Comparison of ENCODE assay signal across 12 cellular contexts in the genomic region with DNA sequence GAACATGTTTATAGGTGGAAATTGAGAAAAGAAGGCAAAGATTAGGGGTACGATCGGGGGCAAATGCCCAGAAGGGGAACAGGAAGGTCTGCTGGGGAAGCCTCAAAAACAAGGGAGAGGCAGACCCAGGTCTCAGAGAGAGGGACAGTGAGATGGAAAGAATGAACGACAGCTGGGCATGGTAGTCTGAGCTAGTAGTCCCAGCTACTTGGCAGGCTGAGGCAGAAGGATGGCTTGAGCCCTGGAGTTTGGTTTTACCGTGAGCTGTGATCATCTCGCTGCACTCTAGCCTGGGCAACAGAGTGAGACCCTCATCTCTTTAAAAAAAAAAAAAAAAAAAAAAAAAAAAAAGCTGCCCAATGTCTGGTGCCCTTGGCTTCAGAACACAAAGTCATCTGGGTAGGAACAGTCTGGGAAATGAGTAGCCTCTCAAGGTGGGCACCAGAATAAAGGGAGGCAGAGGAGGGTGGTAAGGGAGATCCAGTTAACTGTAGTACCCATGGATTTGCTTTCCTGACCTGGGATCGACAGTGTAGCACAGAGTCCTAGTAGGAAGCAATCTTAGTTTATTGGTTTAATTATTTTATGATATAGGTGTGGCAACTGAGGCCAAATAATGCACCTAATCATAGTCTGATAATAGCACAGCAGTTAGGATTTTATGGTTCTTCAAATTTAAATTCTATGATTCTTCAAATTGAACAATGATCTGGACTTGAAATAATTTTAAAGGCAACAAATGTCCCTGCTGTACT. TPM values are rescaled to one million over a fixed set of nuclear protein-coding genes. Genes with fewer than 3 reads are reported as not detected.
DNase-seq lines count a peak whose midpoint lies in the region; ATAC-seq and TF ChIP-seq lines count a peak whose summit lies in the region.
"Had no signal": no experiment of that assay in that cellular context is flagged by ENCODE, and none has a peak within 500 bp of the region (broad histone marks: within the 10 kb centered on the region; RNA-seq: fewer than 3 reads in every experiment).

No MANE protein-coding gene starts in this region.

- H3K27ac ChIP-seq in HEK293 (ENCODE audit: extremely low read depth, low read depth, low read length) (no peak overlapping the region), neural progenitor cell (no peak overlapping the region), mammary epithelial cell (ENCODE audit: insufficient read depth, low read depth, low read length) (no peak overlapping the region)
- H3K27ac ChIP-seq: thoracic aorta had no signal

- H2AFZ ChIP-seq in neural progenitor cell (replicated peaks) = no peak overlapping the region
- no peak overlapping the region for H2AFZ ChIP-seq in mammary epithelial cell (ENCODE audit: low read depth, low read length)

- dilution Hi-C loops in mammary epithelial cell (cut with HindIII; ENCODE audit: low sequenced_read_pairs) = loop anchor here (5.0 to 10.0 kb wide), 2 partner anchors 311 to 539 kb away; no protein-coding TSS in a partner anchor

- POLR2A ChIA-PET in HEK293 (lab: Yijun Ruan, JAX) = interaction anchor here (0.7 kb wide), 1 partner anchor 41 kb away, joined by 5 read pairs; no protein-coding TSS in a partner anchor

- no TSS peak for BruUV-seq in mammary epithelial cell (replicated peaks; lab: Mats Ljungman, UMichigan)

- H3K4me3 ChIP-seq in HEK293 (ENCODE audit: low read depth, low read length) = no peak overlapping the region
- no peak overlapping the region for H3K4me3 ChIP-seq in neural progenitor cell
- H3K4me3 ChIP-seq in mammary epithelial cell (replicated peaks in 1 of 3; ENCODE audit: insufficient read depth in 1 of 3, low read depth in 2 of 3, low read length in 3 of 3) = no peak overlapping the region
- H3K4me3 ChIP-seq: thoracic aorta had no signal

- peaks cover 60% of the 10 kb centered on the region for H3K4me1 Mint-ChIP-seq in T-helper 1 cell treated with Interleukin-12 subunit alpha and Interleukin-12 subunit beta and Interleukin-4 antibody, amounts not matched to agents 30 μg/mL and 1 μg/mL, for 36 hours (ENCODE audit: low read depth)
- peaks cover 24% of the 10 kb centered on the region for H3K4me1 Mint-ChIP-seq in activated T-helper 17 cell treated with anti-CD3 and anti-CD28 coated beads, Interleukin-2, amount 50 U/mL, for 72 hours
- peaks cover 33% of the 10 kb centered on the region for H3K4me1 Mint-ChIP-seq in neural progenitor cell

- TF ChIP-seq CTCF in HEK293 (tag by site-specific recombination; IDR thresholded peaks at IDR 0.05) (no peak), neural progenitor cell (IDR thresholded peaks at IDR 0.05) (no peak), mammary epithelial cell (conservative IDR thresholded peaks at IDR 0.05 in 1 of 2, IDR thresholded peaks at IDR 0.05 in 1 of 2; ENCODE audit: extremely low read depth in 1 of 2, insufficient read depth in 1 of 2, low read depth in 1 of 2, low read length in 2 of 2) (no peak)

- peak overlapping the region; percentile 95 for H3K4me2 ChIP-seq in neural progenitor cell
- no peak overlapping the region for H3K4me2 ChIP-seq in mammary epithelial cell (ENCODE audit: insufficient read depth, low read depth, low read length)

- peaks cover 5% of the 10 kb centered on the region; the same call in 1 of the 2 replicates for H3K4me1 ChIP-seq in HEK293 (ENCODE audit: control insufficient read depth, insufficient read depth, low read length)
- peaks cover 14% of the 10 kb centered on the region for H3K4me1 ChIP-seq in neural progenitor cell
- H3K4me1 ChIP-seq in mammary epithelial cell (ENCODE audit: insufficient read depth, low read length) = peaks cover 22% of the 10 kb centered on the region

- H3K9ac ChIP-seq in neural progenitor cell = no peak overlapping the region
- H3K9ac ChIP-seq in mammary epithelial cell (ENCODE audit: insufficient read depth, low read length) = no peak overlapping the region

- H3K36me3 ChIP-seq in HEK293 (ENCODE audit: control insufficient read depth in 2 of 2, insufficient read depth in 1 of 2, low read length in 2 of 2) (peaks cover 44 to 78% of the 10 kb centered on the region in 2 experiments), neural progenitor cell (peaks cover 29% of the 10 kb centered on the region), mammary epithelial cell (ENCODE audit: insufficient read depth, low read length) (peaks cover 30% of the 10 kb centered on the region)
- H3K36me3 ChIP-seq: thoracic aorta had no signal

- no peaks in the 10 kb centered on the region for H3K27me3 Mint-ChIP-seq in T-helper 1 cell treated with Interleukin-12 subunit alpha and Interleukin-12 subunit beta and Interleukin-4 antibody, amounts not matched to agents 30 μg/mL and 1 μg/mL, for 36 hours (ENCODE audit: low read depth)
- no peaks in the 10 kb centered on the region for H3K27me3 Mint-ChIP-seq in activated T-helper 17 cell treated with anti-CD3 and anti-CD28 coated beads, Interleukin-2, amount 50 U/mL, for 72 hours
- H3K27me3 Mint-ChIP-seq in neural progenitor cell (ENCODE audit: insufficient read depth, low read depth) = peaks cover 5% of the 10 kb centered on the region

- H3K27me3 ChIP-seq in neural progenitor cell (peaks cover 5% of the 10 kb centered on the region), mammary epithelial cell (ENCODE audit: insufficient read depth, low read length) (no peaks in the 10 kb centered on the region)

- H3K9me3 ChIP-seq in HEK293 (ENCODE audit: control insufficient read depth, insufficient read depth, low read depth, low read length) = no peaks in the 10 kb centered on the region
- H3K9me3 ChIP-seq in neural progenitor cell (ENCODE audit: low read depth) = no peaks in the 10 kb centered on the region
- H3K9me3 ChIP-seq in mammary epithelial cell (replicated peaks; ENCODE audit: insufficient read depth, low read length) = no peaks in the 10 kb centered on the region
- H3K9me3 ChIP-seq: thoracic aorta had no signal

- no peak for ATAC-seq in activated T-helper 17 cell treated with anti-CD3 and anti-CD28 coated beads, Interleukin-2, amount 50 U/mL, for 72 hours (replicated peaks)
- ATAC-seq in HG02588 (IDR thresholded peaks at IDR 0.05; ENCODE audit: unreplicated experiment) = no peak

- peak overlapping the region; percentile 91 for H3K4me3 Mint-ChIP-seq in T-helper 1 cell treated with Interleukin-12 subunit alpha and Interleukin-12 subunit beta and Interleukin-4 antibody, amounts not matched to agents 30 μg/mL and 1 μg/mL, for 36 hours
- peak overlapping the region; percentile 100 for H3K4me3 Mint-ChIP-seq in activated T-helper 17 cell treated with anti-CD3 and anti-CD28 coated beads, Interleukin-2, amount 50 U/mL, for 72 hours
- H3K4me3 Mint-ChIP-seq in neural progenitor cell = peak overlapping the region; percentile 0

- peaks cover 58% of the 10 kb centered on the region for H3K36me3 Mint-ChIP-seq in T-helper 1 cell treated with Interleukin-12 subunit alpha and Interleukin-12 subunit beta and Interleukin-4 antibody, amounts not matched to agents 30 μg/mL and 1 μg/mL, for 36 hours (ENCODE audit: low read depth)
- peaks cover 97% of the 10 kb centered on the region for H3K36me3 Mint-ChIP-seq in activated T-helper 17 cell treated with anti-CD3 and anti-CD28 coated beads, Interleukin-2, amount 50 U/mL, for 72 hours (ENCODE audit: low read depth)
- H3K36me3 Mint-ChIP-seq in neural progenitor cell = peaks cover 37% of the 10 kb centered on the region

- CTCF ChIA-PET in HEK293 (lab: Yijun Ruan, JAX) (interaction anchor here (0.5 to 7.6 kb wide), 10 partner anchors 8 to 309 kb away, joined by 3 to 71 read pairs (median 4); no protein-coding TSS in a partner anchor), mammary epithelial cell (lab: Charles Lee; ENCODE audit: low non-redundant PET) (no interaction called here)

- DNase-seq in T-helper 1 cell (no peak), neural progenitor cell (ENCODE audit: low spot score) (no peak), mammary epithelial cell (no peak)
- no peak for DNase-seq in stimulated activated naive CD4-positive, alpha-beta T cell treated with Interleukin-2 at 50 U/mL for 16 hours (lab: John Stamatoyannopoulos, UW)
- DNase-seq: 8988T, NCI-H1436 treated with DMSO at 0.1 percent for 48 hours, NCI-H524 had no signal

- peak overlapping the region; percentile 65 for H3K27ac Mint-ChIP-seq in T-helper 1 cell treated with Interleukin-12 subunit alpha and Interleukin-12 subunit beta and Interleukin-4 antibody, amounts not matched to agents 30 μg/mL and 1 μg/mL, for 36 hours
- H3K27ac Mint-ChIP-seq in activated T-helper 17 cell treated with anti-CD3 and anti-CD28 coated beads, Interleukin-2, amount 50 U/mL, for 72 hours = no peak overlapping the region
- peak overlapping the region; percentile 3 for H3K27ac Mint-ChIP-seq in neural progenitor cell

- 95% methylated on average over 4 of the region's 6 CpGs for WGBS in mammary epithelial cell (ENCODE audit: low coverage, missing lambda C conversion rate)

- H3F3A ChIP-seq in neural progenitor cell (ENCODE audit: low read depth) = peaks cover 34% of the 10 kb centered on the region

- in situ Hi-C loops in mammary epithelial cell (cut with MboI; ENCODE audit: low sequenced_read_pairs in 2 of 2) = loop anchor here (10.0 to 25.0 kb wide), 2 partner anchors 179 to 536 kb away; partner anchors contain the start of gene HPCAL1 (in 1 of the 2)

- H4K20me1 ChIP-seq in neural progenitor cell (ENCODE audit: low read depth) (peaks cover 74% of the 10 kb centered on the region), mammary epithelial cell (ENCODE audit: insufficient read depth, low read length) (no peaks in the 10 kb centered on the region)

- H3K9me3 Mint-ChIP-seq in T-helper 1 cell treated with Interleukin-12 subunit alpha and Interleukin-12 subunit beta and Interleukin-4 antibody, amounts not matched to agents 30 μg/mL and 1 μg/mL, for 36 hours = no peaks in the 10 kb centered on the region
- no peaks in the 10 kb centered on the region for H3K9me3 Mint-ChIP-seq in activated T-helper 17 cell treated with anti-CD3 and anti-CD28 coated beads, Interleukin-2, amount 50 U/mL, for 72 hours
- no peaks in the 10 kb centered on the region for H3K9me3 Mint-ChIP-seq in neural progenitor cell

- H3K79me2 ChIP-seq in neural progenitor cell (ENCODE audit: low read depth) (peaks cover 86% of the 10 kb centered on the region), mammary epithelial cell (ENCODE audit: insufficient read depth, low read length) (peaks cover 71% of the 10 kb centered on the region)

- intact Hi-C loops in mammary epithelial cell (cut with micrococcal nuclease) = no loop called here

TF ChIP-seq in HEK293, 187 proteins besides CTCF, POLR2A, EP300 and RAD21 (continues in another document):
- TF ChIP-seq ZFP3 (tag by site-specific recombination; IDR thresholded peaks at IDR 0.05; ENCODE audit: low read depth) = no peak

RNA-seq across cellular contexts. Expression of gene RRM2, which starts 3.5 kb away (rescaled TPM):
- 100 to 1,000 TPM; 515 to 567 TPM for total RNA-seq in activated T-helper 17 cell treated with anti-CD3 and anti-CD28 coated beads, Interleukin-2, amount 50 U/mL, for 72 hours
- total RNA-seq in neural progenitor cell (ENCODE audit: low replicate concordance) (62.1 and 66.0 TPM in 2 replicates), mammary epithelial cell (100 to 1,000 TPM in 1 of 2 donors, 1 to 10 TPM in 1; 4.0 to 103 TPM)
- polyA plus RNA-seq in mammary epithelial cell = 79.1 TPM
- 173 TPM for polyA minus RNA-seq in mammary epithelial cell

RNA-seq across cellular contexts. Expression of gene CYS1, which starts 45.8 kb away (rescaled TPM):
- under 1 TPM in 1 of 2 donors, not detected in 1; 0.09 TPM for total RNA-seq in activated T-helper 17 cell treated with anti-CD3 and anti-CD28 coated beads, Interleukin-2, amount 50 U/mL, for 72 hours
- total RNA-seq in neural progenitor cell (ENCODE audit: low replicate concordance) = 0.56 TPM in 1 of 2 replicates, not detected in the other
- total RNA-seq in mammary epithelial cell = 1 to 10 TPM in 1 of 2 donors, under 1 TPM in 1; 0.73 to 3.5 TPM
- 0.26 TPM for polyA plus RNA-seq in mammary epithelial cell
- not detected for polyA minus RNA-seq in mammary epithelial cell

Comparison
In these comparisons a context has a peak if more than half of its experiments do, and no peak if none do; other contexts are left out.
1. H3K4me3 Mint-ChIP-seq: peak in every context shown above with its lines; median percentile 100 in activated T-helper 17 cell treated with anti-CD3 and anti-CD28 coated beads, Interleukin-2, amount 50 U/mL, for 72 hours; 91 in T-helper 1 cell treated with Interleukin-12 subunit alpha and Interleukin-12 subunit beta and Interleukin-4 antibody, amounts not matched to agents 30 μg/mL and 1 μg/mL, for 36 hours; 0 in neural progenitor cell.